Comparison of ENCODE assay signal across 19 cellular contexts in the genomic region with DNA sequence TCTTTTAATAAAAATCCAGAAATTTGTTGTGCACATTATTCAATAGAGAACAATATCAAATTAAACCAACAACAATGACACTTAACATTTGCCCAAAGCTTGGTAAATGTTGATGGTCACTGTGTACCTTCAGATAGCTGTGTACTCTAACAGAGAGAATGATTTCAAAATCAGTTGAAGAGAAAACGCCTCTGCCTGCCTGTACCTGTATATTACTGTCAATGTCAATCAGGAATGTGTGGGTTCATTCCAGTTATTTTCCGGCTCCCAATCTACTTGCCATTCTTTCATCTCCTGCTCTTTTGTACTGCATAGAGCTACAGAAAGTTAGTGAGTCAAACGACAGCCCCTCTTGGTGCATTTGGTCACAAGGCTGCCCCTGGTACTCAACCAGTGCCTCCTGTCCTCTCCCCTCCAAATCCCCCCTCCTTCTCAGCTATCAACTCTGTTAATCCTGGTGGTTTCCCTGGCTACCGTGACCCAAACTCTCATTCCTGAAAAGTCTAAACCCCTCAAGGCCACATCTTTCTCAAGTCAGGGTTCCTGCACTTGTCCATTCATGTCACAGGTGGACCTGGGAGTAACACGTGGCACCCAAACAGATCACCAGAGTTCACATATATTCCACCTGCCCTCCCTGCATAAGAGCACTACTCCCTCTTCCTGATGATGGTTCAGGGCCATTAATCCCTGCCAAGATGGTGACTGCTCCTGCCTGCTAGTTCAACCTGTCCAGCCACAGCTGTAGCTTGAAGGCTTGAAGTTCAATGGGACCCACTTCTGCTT.
"Had no signal": no experiment of that assay in that cellular context is flagged by ENCODE, and none has a peak within 500 bp of the region (broad histone marks: within the 10 kb centered on the region; RNA-seq: fewer than 3 reads in every experiment).

No MANE protein-coding gene starts in this region.

- FAIRE-seq: TTC549 had no signal

- H3K4me2 ChIP-seq: SK-N-SH had no signal

- H3K9ac ChIP-seq: SK-N-SH had no signal

- H3K27me3 ChIP-seq: body of pancreas, left lung, transverse colon had no signal

- DNase-seq: activated CD4-positive, alpha-beta T cell treated with anti-CD3 and anti-CD28 coated beads, Interleukin-2, amount 10 ng/mL, durations not matched to agents 7 days and 5 days; activated CD4-positive, CD25-positive, alpha-beta regulatory T cell; activated CD8-positive, alpha-beta memory T cell treated with anti-CD3 and anti-CD28 coated beads for 24 hours; activated naive CD4-positive, alpha-beta T cell treated with anti-CD3 and anti-CD28 coated beads, Interleukin-2, amount 50 U/mL, for 16 hours; body of pancreas; cerebellar nuclear complex; effector memory CD8-positive, alpha-beta T cell; erythroblast; immature natural killer cell; left lung; retina; SK-N-SH; stimulated activated CD4-positive, alpha-beta T cell treated with anti-CD3 and anti-CD28 coated beads, Interleukin-15, amount 100 ng/mL, for 24 hours; stimulated activated CD4-positive, alpha-beta T cell treated with anti-CD3 and anti-CD28 coated beads, Interleukin-4, amount 100 ng/mL, for 4 hours had no signal

- H3K27ac Mint-ChIP-seq: activated CD4-positive, alpha-beta T cell treated with anti-CD3 and anti-CD28 coated beads, Interleukin-2, amount 10 ng/mL, durations not matched to agents 7 days and 5 days; activated T-helper 2 cell treated with anti-CD3 and anti-CD28 coated beads, Interferon-gamma antibody, Interleukin-2, Interleukin-4, amounts not matched to agents 10 μg/mL and 5 μg/mL and 100 μg/mL, durations not matched to agents 14 hours and 24 hours and 36 hours; dendritic cell treated with granulocyte-macrophage colony-stimulating factor and Interleukin-4, amounts not matched to agents 40 ng/mL and 50 ng/mL, for 4 days; effector memory CD8-positive, alpha-beta T cell; T-helper 1 cell treated with Interleukin-12 subunit alpha and Interleukin-12 subunit beta and Interleukin-4 antibody, amounts not matched to agents 30 μg/mL and 1 μg/mL, for 36 hours had no signal

- H3K4me3 ChIP-seq: body of pancreas, left lung, transverse colon had no signal

- H3K27ac ChIP-seq: left lung, transverse colon had no signal

- H3K36me3 ChIP-seq: left lung, transverse colon had no signal

- H3K4me3 Mint-ChIP-seq: activated CD4-positive, alpha-beta T cell treated with anti-CD3 and anti-CD28 coated beads, Interleukin-2, amount 10 ng/mL, durations not matched to agents 7 days and 5 days; dendritic cell treated with granulocyte-macrophage colony-stimulating factor and Interleukin-4, amounts not matched to agents 40 ng/mL and 50 ng/mL, for 4 days had no signal

- ATAC-seq: body of pancreas; effector memory CD8-positive, alpha-beta T cell; left lung had no signal

- H3K27me3 Mint-ChIP-seq: activated CD4-positive, alpha-beta T cell treated with anti-CD3 and anti-CD28 coated beads, Interleukin-2, amount 10 ng/mL, durations not matched to agents 7 days and 5 days; dendritic cell treated with granulocyte-macrophage colony-stimulating factor and Interleukin-4, amounts not matched to agents 40 ng/mL and 50 ng/mL, for 4 days; effector memory CD8-positive, alpha-beta T cell had no signal

- H3K9me3 ChIP-seq: body of pancreas had no signal
